ENCODE assay signal across 2 cellular contexts in the genomic region with DNA sequence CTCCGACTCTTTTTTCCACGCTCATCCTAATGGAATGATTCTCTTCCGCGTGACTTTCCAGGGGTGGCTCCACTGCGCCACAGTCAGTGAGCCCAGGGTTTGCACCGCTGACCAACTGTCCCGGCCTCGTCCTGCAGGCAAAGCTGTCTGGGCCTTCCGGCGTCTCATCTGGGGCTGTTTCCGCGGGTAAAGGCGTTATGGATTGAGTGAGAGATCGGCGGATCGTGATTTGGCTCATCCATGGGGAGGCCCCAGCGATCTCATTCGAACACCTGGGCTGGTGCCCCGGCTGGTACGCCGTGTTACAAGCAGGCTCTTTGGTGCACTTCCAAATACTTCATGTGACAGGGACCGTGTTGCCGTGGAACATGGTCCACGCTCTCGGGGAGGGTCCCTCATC.
TF ChIP-seq lines count a peak whose summit lies in the region.

No MANE protein-coding gene starts in this region.

TF ChIP-seq in HEK293, 187 proteins besides CTCF, POLR2A, EP300 and RAD21:
- TF ChIP-seq ZNF600 (tag by site-specific recombination; IDR thresholded peaks at IDR 0.05) = peak; percentile 83
- TF ChIP-seq ZNF521 (tag by site-specific recombination; IDR thresholded peaks at IDR 0.05) = no peak
- no peak for TF ChIP-seq ZBTB21 (tag by site-specific recombination; IDR thresholded peaks at IDR 0.05)
- no peak for TF ChIP-seq ZNF324 (tag by site-specific recombination; IDR thresholded peaks at IDR 0.05)

TF ChIP-seq in H1, 55 proteins besides CTCF, POLR2A, EP300 and RAD21:
- no peak for TF ChIP-seq BACH1 (IDR thresholded peaks at IDR 0.05; ENCODE audit: low read length)
- TF ChIP-seq, protein P1, sequence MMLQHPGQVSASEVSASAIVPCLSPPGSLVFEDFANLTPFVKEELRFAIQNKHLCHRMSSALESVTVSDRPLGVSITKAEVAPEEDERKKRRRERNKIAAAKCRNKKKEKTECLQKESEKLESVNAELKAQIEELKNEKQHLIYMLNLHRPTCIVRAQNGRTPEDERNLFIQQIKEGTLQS (IDR thresholded peaks at IDR 0.05; ENCODE audit: insufficient read depth, low read depth, low read length) = no peak
- no peak for TF ChIP-seq EZH2 (IDR thresholded peaks at IDR 0.05; ENCODE audit: low read depth, low read length, severe bottlenecking)
- no peak for TF ChIP-seq EGR1 (IDR thresholded peaks at IDR 0.05; ENCODE audit: borderline replicate concordance, low read depth, low read length)
- no peak for TF ChIP-seq ZNF274 (IDR thresholded peaks at IDR 0.05; ENCODE audit: borderline replicate concordance, extremely low read depth, low read length)
- TF ChIP-seq POLR2AphosphoS5 (IDR thresholded peaks at IDR 0.05; ENCODE audit: low read depth, low read length) = no peak
- TF ChIP-seq JUN (IDR thresholded peaks at IDR 0.05; ENCODE audit: low read depth, low read length) = no peak
- TF ChIP-seq SUZ12 (IDR thresholded peaks at IDR 0.05; ENCODE audit: low read length) = no peak
- TF ChIP-seq NANOG (IDR thresholded peaks at IDR 0.05; ENCODE audit: insufficient read depth, low read depth, low read length, poor library complexity, severe bottlenecking) = no peak
- no peak for TF ChIP-seq HDAC6 (IDR thresholded peaks at IDR 0.05; ENCODE audit: low read depth, low read length)
- TF ChIP-seq BCL11A (IDR thresholded peaks at IDR 0.05; ENCODE audit: low read depth in 2 of 2, low read length in 2 of 2) = no peak
- TF ChIP-seq KDM1A (IDR thresholded peaks at IDR 0.05; ENCODE audit: borderline replicate concordance, low read length) = no peak
- TF ChIP-seq SP4 (IDR thresholded peaks at IDR 0.05; ENCODE audit: low read length) = no peak
- no peak for TF ChIP-seq KDM4A (IDR thresholded peaks at IDR 0.05; ENCODE audit: low read depth, low read length, severe bottlenecking)
- TF ChIP-seq SIN3A (conservative IDR thresholded peaks at IDR 0.05 in 1 of 2, IDR thresholded peaks at IDR 0.05 in 1 of 2; ENCODE audit: low read depth in 1 of 2, low read length in 2 of 2) = no peak
- no peak for TF ChIP-seq CBX8 (IDR thresholded peaks at IDR 0.05; ENCODE audit: borderline replicate concordance, low read depth, low read length)
- no peak for TF ChIP-seq HDAC2 (IDR thresholded peaks at IDR 0.05; ENCODE audit: borderline replicate concordance in 1 of 2, low read depth in 2 of 2, low read length in 2 of 2)
